Comparison of ENCODE assay signal across 16 cellular contexts in the genomic region with DNA sequence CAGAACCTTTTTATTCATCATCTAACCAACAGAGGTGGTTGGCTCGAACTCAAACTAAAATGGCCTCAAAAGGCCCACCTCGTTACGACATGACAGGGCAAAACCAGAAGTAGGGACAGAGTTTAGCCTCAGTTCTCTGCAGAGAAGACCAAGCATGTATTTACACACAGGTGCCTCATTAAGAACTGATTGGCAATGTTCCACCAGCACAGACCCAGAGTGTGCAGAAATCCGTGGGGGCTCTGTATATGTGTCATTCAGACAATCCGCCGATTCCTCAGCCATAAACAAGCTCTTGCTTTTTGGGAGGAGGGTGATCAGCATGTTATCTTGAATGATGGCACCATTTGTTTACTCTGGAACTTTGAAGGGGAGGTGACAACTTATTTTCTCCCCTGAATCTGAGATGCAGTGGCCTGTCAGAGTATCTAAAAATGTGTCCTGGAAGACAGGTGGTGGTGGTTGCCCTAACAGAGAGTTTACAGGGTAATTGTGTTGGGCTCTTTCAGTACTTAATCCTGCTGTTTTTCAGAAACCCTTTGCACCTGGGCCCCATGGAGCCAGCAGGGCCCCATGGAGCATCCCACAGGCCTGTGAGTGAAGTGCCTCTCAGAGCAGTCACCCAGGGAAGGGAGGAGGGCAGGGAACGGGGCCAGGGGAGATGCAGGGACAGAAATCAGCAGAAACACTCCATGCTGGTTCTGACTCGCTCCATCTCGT. TPM values are rescaled to one million over a fixed set of nuclear protein-coding genes. Genes with fewer than 3 reads are reported as not detected.
DNase-seq lines count a peak whose midpoint lies in the region; ATAC-seq and TF ChIP-seq lines count a peak whose summit lies in the region.
"Had no signal": no experiment of that assay in that cellular context is flagged by ENCODE, and none has a peak within 500 bp of the region (broad histone marks: within the 10 kb centered on the region; RNA-seq: fewer than 3 reads in every experiment).

No MANE protein-coding gene starts in this region.

- no peak overlapping the region for H3K27ac Mint-ChIP-seq in Caco-2 (ENCODE audit: unreplicated experiment)
- H3K27ac Mint-ChIP-seq: activated naive CD4-positive, alpha-beta T cell treated with anti-CD3 and anti-CD28 coated beads for 36 hours; naive B cell had no signal

- 93% methylated on average over 8 of the region's 9 CpGs for WGBS in mammary epithelial cell (ENCODE audit: low coverage, missing lambda C conversion rate)

- intact Hi-C loops in Caco-2 (cut with micrococcal nuclease; ENCODE audit: unreplicated experiment) (no loop called here), mammary epithelial cell (cut with micrococcal nuclease) (no loop called here)

- POLR2A ChIA-PET in Caco-2 (lab: Charles Lee) = no interaction called here
- POLR2A ChIA-PET in HEK293 (lab: Yijun Ruan, JAX) = no interaction called here

- H3K27me3 Mint-ChIP-seq in Caco-2 (ENCODE audit: insufficient read depth, unreplicated experiment) = no peaks in the 10 kb centered on the region
- H3K27me3 Mint-ChIP-seq: naive B cell had no signal

- H3K36me3 Mint-ChIP-seq in Caco-2 (ENCODE audit: insufficient read depth, unreplicated experiment) = peaks cover 94% of the 10 kb centered on the region

- in situ Hi-C loops in mammary epithelial cell (cut with MboI; ENCODE audit: low sequenced_read_pairs in 2 of 2) = no loop called here

- H3K4me3 ChIP-seq in Caco-2 (ENCODE audit: low read depth, low read length) (no peak overlapping the region), HEK293 (ENCODE audit: low read depth, low read length) (no peak overlapping the region), mammary epithelial cell (replicated peaks in 1 of 3; ENCODE audit: insufficient read depth in 1 of 3, low read depth in 2 of 3, low read length in 3 of 3) (no peak overlapping the region)
- H3K4me3 ChIP-seq: body of pancreas, left ventricle myocardium inferior, SK-N-MC had no signal

- TF ChIP-seq CTCF in Caco-2 (IDR thresholded peaks at IDR 0.05; ENCODE audit: insufficient read depth in 1 of 2, low read depth in 1 of 2, low read length in 1 of 2, severe bottlenecking in 1 of 2, unreplicated experiment in 1 of 2) = no peak
- TF ChIP-seq CTCF in HEK293 (tag by site-specific recombination; IDR thresholded peaks at IDR 0.05) = no peak
- no peak for TF ChIP-seq CTCF in mammary epithelial cell (conservative IDR thresholded peaks at IDR 0.05 in 1 of 2, IDR thresholded peaks at IDR 0.05 in 1 of 2; ENCODE audit: extremely low read depth in 1 of 2, insufficient read depth in 1 of 2, low read depth in 1 of 2, low read length in 2 of 2)

- CTCF ChIA-PET in Caco-2 (lab: Charles Lee) = interaction anchor here (1.0 kb wide), 1 partner anchor 76 kb away, joined by 4 read pairs; no protein-coding TSS in a partner anchor
- CTCF ChIA-PET in HEK293 (lab: Yijun Ruan, JAX) = interaction anchor here (2.6 kb wide), 1 partner anchor 75 kb away, joined by 7 read pairs; no protein-coding TSS in a partner anchor
- CTCF ChIA-PET in mammary epithelial cell (lab: Charles Lee; ENCODE audit: low non-redundant PET) = no interaction called here

- dilution Hi-C loops in mammary epithelial cell (cut with HindIII; ENCODE audit: low sequenced_read_pairs) = no loop called here

- H3K4me1 ChIP-seq in Caco-2 (no peaks in the 10 kb centered on the region), HEK293 (ENCODE audit: control insufficient read depth, insufficient read depth, low read length) (no peaks in the 10 kb centered on the region), mammary epithelial cell (ENCODE audit: insufficient read depth, low read length) (no peaks in the 10 kb centered on the region)
- H3K4me1 ChIP-seq: body of pancreas had no signal

- H3K36me3 ChIP-seq in Caco-2 (ENCODE audit: control insufficient read depth, insufficient read depth, low read length) (0 out of 2 replicates have a peak, but pooled peaks cover 1% of the 10 kb centered on the region), HEK293 (ENCODE audit: control insufficient read depth in 2 of 2, insufficient read depth in 1 of 2, low read length in 2 of 2) (peaks cover 0 to 29% of the 10 kb centered on the region in 2 experiments; a peak in 2 of 3 replicates), mammary epithelial cell (ENCODE audit: insufficient read depth, low read length) (peaks cover 3% of the 10 kb centered on the region)

- H3K27me3 ChIP-seq in Caco-2 (replicated peaks; ENCODE audit: control insufficient read depth, insufficient read depth, low read length) (no peaks in the 10 kb centered on the region), mammary epithelial cell (ENCODE audit: insufficient read depth, low read length) (no peaks in the 10 kb centered on the region)
- H3K27me3 ChIP-seq: body of pancreas had no signal

- H2AFZ ChIP-seq in mammary epithelial cell (ENCODE audit: low read depth, low read length) = no peak overlapping the region

- H3K4me1 Mint-ChIP-seq in Caco-2 (ENCODE audit: low read depth, unreplicated experiment) = peaks cover 14% of the 10 kb centered on the region

- DNase-seq in Caco-2 = no peak
- peak; percentile 95 for DNase-seq in NCI-H345 (lab: John Stamatoyannopoulos, UW)
- DNase-seq in mammary epithelial cell = no peak
- no peak for DNase-seq in putamen (ENCODE audit: low spot score)
- DNase-seq in SW 1271 (lab: John Stamatoyannopoulos, UW) = no peak
- DNase-seq: activated CD8-positive, alpha-beta memory T cell treated with anti-CD3 and anti-CD28 coated beads for 24 hours; activated naive CD4-positive, alpha-beta T cell treated with anti-CD3 and anti-CD28 coated beads for 36 hours; body of pancreas; effector CD4-positive, alpha-beta T cell; left ventricle myocardium inferior; naive B cell had no signal

- H3K9me3 ChIP-seq in Caco-2 (no peaks in the 10 kb centered on the region), HEK293 (ENCODE audit: control insufficient read depth, insufficient read depth, low read depth, low read length) (no peaks in the 10 kb centered on the region), mammary epithelial cell (replicated peaks; ENCODE audit: insufficient read depth, low read length) (no peaks in the 10 kb centered on the region)
- H3K9me3 ChIP-seq: body of pancreas, left ventricle myocardium inferior had no signal

- no peak overlapping the region for H3K4me2 ChIP-seq in mammary epithelial cell (ENCODE audit: insufficient read depth, low read depth, low read length)

- TSS peak; percentile 87 for BruUV-seq in Caco-2 (replicated peaks; lab: Mats Ljungman, UMichigan)
- BruUV-seq in mammary epithelial cell (replicated peaks; lab: Mats Ljungman, UMichigan) = TSS peak; percentile 57

- H3K79me2 ChIP-seq in mammary epithelial cell (ENCODE audit: insufficient read depth, low read length) = no peaks in the 10 kb centered on the region

- no peak overlapping the region for H3K27ac ChIP-seq in HEK293 (ENCODE audit: extremely low read depth, low read depth, low read length)
- no peak overlapping the region for H3K27ac ChIP-seq in mammary epithelial cell (ENCODE audit: insufficient read depth, low read depth, low read length)
- H3K27ac ChIP-seq: body of pancreas, left ventricle myocardium inferior, SK-N-MC had no signal

- H3K9me3 Mint-ChIP-seq in Caco-2 (ENCODE audit: unreplicated experiment) = no peaks in the 10 kb centered on the region
- H3K9me3 Mint-ChIP-seq: activated naive CD4-positive, alpha-beta T cell treated with anti-CD3 and anti-CD28 coated beads for 36 hours; naive B cell had no signal

- no peak overlapping the region for H3K9ac ChIP-seq in mammary epithelial cell (ENCODE audit: insufficient read depth, low read length)

- H3K4me3 Mint-ChIP-seq in Caco-2 (ENCODE audit: unreplicated experiment) = no peak overlapping the region
- H3K4me3 Mint-ChIP-seq: activated naive CD4-positive, alpha-beta T cell treated with anti-CD3 and anti-CD28 coated beads for 36 hours; naive B cell had no signal

- no peak for ATAC-seq in HG03457 (IDR thresholded peaks at IDR 0.05; ENCODE audit: unreplicated experiment)
- ATAC-seq: body of pancreas had no signal

- no peaks in the 10 kb centered on the region for H4K20me1 ChIP-seq in mammary epithelial cell (ENCODE audit: insufficient read depth, low read length)

TF ChIP-seq in HEK293, 187 proteins besides CTCF, POLR2A, EP300 and RAD21 (continues in another document):
- peak; percentile 80 for TF ChIP-seq ZIC2 (tag by site-specific recombination; IDR thresholded peaks at IDR 0.05)
- TF ChIP-seq, protein P1, sequence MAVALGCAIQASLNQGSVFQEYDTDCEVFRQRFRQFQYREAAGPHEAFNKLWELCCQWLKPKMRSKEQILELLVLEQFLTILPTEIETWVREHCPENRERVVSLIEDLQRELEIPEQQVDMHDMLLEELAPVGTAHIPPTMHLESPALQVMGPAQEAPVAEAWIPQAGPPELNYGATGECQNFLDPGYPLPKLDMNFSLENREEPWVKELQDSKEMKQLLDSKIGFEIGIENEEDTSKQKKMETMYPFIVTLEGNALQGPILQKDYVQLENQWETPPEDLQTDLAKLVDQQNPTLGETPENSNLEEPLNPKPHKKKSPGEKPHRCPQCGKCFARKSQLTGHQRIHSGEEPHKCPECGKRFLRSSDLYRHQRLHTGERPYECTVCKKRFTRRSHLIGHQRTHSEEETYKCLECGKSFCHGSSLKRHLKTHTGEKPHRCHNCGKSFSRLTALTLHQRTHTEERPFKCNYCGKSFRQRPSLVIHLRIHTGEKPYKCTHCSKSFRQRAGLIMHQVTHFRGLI (tag by site-specific recombination; IDR thresholded peaks at IDR 0.05) = peak; percentile 69
- no peak for TF ChIP-seq ZSCAN5A (tag by site-specific recombination; IDR thresholded peaks at IDR 0.05)
- no peak for TF ChIP-seq ZNF555 (tag by site-specific recombination; conservative IDR thresholded peaks at IDR 0.05)

RNA-seq across cellular contexts. Expression of gene C20orf203, which starts 29.1 kb away (rescaled TPM):
- not detected in 2 replicates for total RNA-seq in Caco-2 (2022)
- not detected for total RNA-seq in mammary epithelial cell
- not detected for polyA plus RNA-seq in mammary epithelial cell
- polyA minus RNA-seq in mammary epithelial cell = not detected
- total RNA-seq: HT-29, left ventricle myocardium inferior, renal cortical epithelial cell had no signal

RNA-seq across cellular contexts. Expression of gene COMMD7, which starts 40.4 kb away (rescaled TPM):
- total RNA-seq in Caco-2 (2022) = 142 and 160 TPM in 2 replicates
- 10 to 100 TPM; 29.4 to 29.5 TPM for total RNA-seq in mammary epithelial cell
- 28.8 TPM for polyA plus RNA-seq in mammary epithelial cell
- polyA minus RNA-seq in mammary epithelial cell = 5.2 TPM

RNA-seq across cellular contexts. Expression of gene DNMT3B, which starts 59.3 kb away (rescaled TPM):
- total RNA-seq in Caco-2 (2022) (95.5 and 105 TPM in 2 replicates), mammary epithelial cell (1 to 10 TPM; 1.2 to 2.0 TPM)
- 0.63 TPM for polyA plus RNA-seq in mammary epithelial cell
- not detected for polyA minus RNA-seq in mammary epithelial cell

Comparison
In these comparisons a context has a peak if more than half of its experiments do, and no peak if none do; other contexts are left out.
1. RNA of gene DNMT3B, which starts 59.3 kb away (total RNA-seq): 95.5 to 105 TPM in Caco-2; 1.2 to 2.0 TPM in mammary epithelial cell; every median in the first group is over 10 times any median in the second.